Comparison of ENCODE assay signal across 8 cellular contexts in the genomic region with DNA sequence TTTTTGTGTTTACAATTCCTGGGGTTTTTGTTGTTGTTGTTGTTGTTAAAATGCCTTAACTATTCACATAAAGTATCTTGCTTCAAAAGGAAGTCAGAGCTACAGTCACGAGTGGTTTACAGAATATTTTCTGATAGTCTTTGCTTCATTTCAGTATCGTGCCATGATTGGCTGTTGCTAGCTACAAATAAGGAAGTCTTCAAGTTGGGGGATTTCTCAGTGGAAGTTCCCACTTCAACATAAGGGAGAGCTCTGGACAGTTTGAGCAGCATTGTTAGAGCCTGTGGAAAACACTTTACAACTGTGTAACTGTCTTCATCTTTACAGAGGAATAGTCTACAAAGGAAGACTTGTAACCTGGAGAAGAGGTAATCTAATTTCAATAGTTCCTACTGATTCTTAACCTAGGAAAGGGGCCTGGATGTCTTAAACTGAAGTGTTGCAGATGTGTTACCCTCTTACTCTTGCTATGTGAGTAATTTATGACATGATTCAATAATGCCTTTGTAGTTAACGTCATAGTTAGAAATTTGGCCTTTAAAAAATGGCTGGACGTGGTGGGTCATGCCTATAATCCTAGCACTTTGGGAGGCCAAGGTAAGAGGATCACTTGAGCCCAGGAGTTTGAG. TPM values are rescaled to one million over a fixed set of nuclear protein-coding genes. Genes with fewer than 3 reads are reported as not detected.
DNase-seq lines count a peak whose midpoint lies in the region; ATAC-seq and TF ChIP-seq lines count a peak whose summit lies in the region.

No MANE protein-coding gene starts in this region.

- H3K27ac ChIP-seq in SJSA1 (peak overlapping the region; percentile 79), osteoblast (ENCODE audit: low read depth, low read length) (peak overlapping the region; percentile 10)

- no peaks in the 10 kb centered on the region for H3K36me3 ChIP-seq in SJSA1
- H3K36me3 ChIP-seq in osteoblast (ENCODE audit: insufficient read depth, low read length), result no peaks in the 10 kb centered on the region

- H3K9me3 ChIP-seq in SJSA1 (replicated peaks) (no peaks in the 10 kb centered on the region), osteoblast (ENCODE audit: low read depth, low read length) (no peaks in the 10 kb centered on the region)

- H3K4me3 ChIP-seq in SJSA1 (peak overlapping the region; percentile 21), osteoblast (ENCODE audit: insufficient read depth, low read length) (no peak overlapping the region)

- H3K4me1 ChIP-seq in SJSA1 (replicated peaks) (peaks cover 55% of the 10 kb centered on the region), osteoblast (ENCODE audit: insufficient read depth, low read length) (peaks cover 37% of the 10 kb centered on the region)

- no peak overlapping the region for H3K4me2 ChIP-seq in osteoblast (ENCODE audit: insufficient read depth, low read length)

- H4K20me1 ChIP-seq in osteoblast (ENCODE audit: insufficient read depth, low read length), result no peaks in the 10 kb centered on the region

- peak; percentile 10 for DNase-seq in stimulated activated CD8-positive, alpha-beta memory T cell treated with anti-CD3 and anti-CD28 coated beads, Interleukin-12 subunit alpha, Interleukin-12 subunit beta, amount 100 ng/mL, for 1 hour (ENCODE audit: low read depth)
- no peak for DNase-seq in stimulated activated CD8-positive, alpha-beta memory T cell treated with anti-CD3 and anti-CD28 coated beads, Interleukin-4, amount 100 ng/mL, for 48 hours
- DNase-seq in SJSA1 (ENCODE audit: low read depth in 1 of 2, low spot score in 2 of 2), result peak in 1 of 2 experiments; percentile 79
- DNase-seq in erythroblast (lab: John Stamatoyannopoulos, UW), result peak; percentile 15 to 24
- DNase-seq in osteoblast (ENCODE audit: insufficient read length, low spot score, missing footprints), result no peak
- no peak for DNase-seq in ureter (ENCODE audit: low spot score)
- DNase-seq in middle frontal gyrus (ENCODE audit: extremely low spot score, low spot score), result no peak

- TF ChIP-seq CTCF in osteoblast (IDR thresholded peaks at IDR 0.05; ENCODE audit: extremely low read depth, low read depth, low read length), result no peak

- H2AFZ ChIP-seq in osteoblast (ENCODE audit: low read length), result peak overlapping the region; percentile 48

- peak; percentile 58 for TF ChIP-seq POLR2A in erythroblast (IDR thresholded peaks at IDR 0.05; ENCODE audit: low read length)

- no peaks in the 10 kb centered on the region for H3K27me3 ChIP-seq in SJSA1 (replicated peaks)
- H3K27me3 ChIP-seq in osteoblast (ENCODE audit: insufficient read depth, low read length), result no peaks in the 10 kb centered on the region

- ATAC-seq in HG02943 (IDR thresholded peaks at IDR 0.05; ENCODE audit: low read depth, unreplicated experiment), result peak; percentile 78

- no peaks in the 10 kb centered on the region for H3K79me2 ChIP-seq in osteoblast (ENCODE audit: insufficient read depth, low read length)

RNA-seq across cellular contexts. Expression of a gene that starts 23.4 kb away (rescaled TPM):
- total RNA-seq in SJSA1 (2014; rRNA removed; shearing (Covaris generic)), result 67.5 and 106 TPM in 2 replicates
- total RNA-seq in osteoblast (112 and 127 TPM in 2 replicates), ureter (81.2 TPM)

Comparison
In these comparisons a context has a peak if more than half of its experiments do, and no peak if none do; other contexts are left out.
1. DNase-seq: peak in stimulated activated CD8-positive, alpha-beta memory T cell treated with anti-CD3 and anti-CD28 coated beads, Interleukin-12 subunit alpha, Interleukin-12 subunit beta, amount 100 ng/mL, for 1 hour (single experiment) and erythroblast (2 of 2); none in stimulated activated CD8-positive, alpha-beta memory T cell treated with anti-CD3 and anti-CD28 coated beads, Interleukin-4, amount 100 ng/mL, for 48 hours (single experiment), osteoblast (single experiment), ureter (single experiment) and middle frontal gyrus (single experiment).